ENCODE assay signal across 16 cellular contexts in genomic region chr2:165725421-165725820, GRCh38.
DNase-seq lines count a peak whose midpoint lies in the region; ATAC-seq, FAIRE-seq and TF ChIP-seq lines count a peak whose summit lies in the region.
"Had no signal": no experiment of that assay in that cellular context is flagged by ENCODE, and none has a peak within 500 bp of the region (broad histone marks: within the 10 kb centered on the region; RNA-seq: fewer than 3 reads in every experiment).

No MANE protein-coding gene starts in this region.

- H3K4me2 ChIP-seq in skeletal muscle satellite cell (ENCODE audit: low read length), result peak overlapping the region; percentile 43

- H3K27ac Mint-ChIP-seq in CD14-positive monocyte, result no peak overlapping the region
- H3K27ac Mint-ChIP-seq: activated CD4-positive, alpha-beta T cell treated with anti-CD3 and anti-CD28 coated beads, Interleukin-2, amount 10 ng/mL, durations not matched to agents 7 days and 5 days had no signal

- H3K4me1 Mint-ChIP-seq in activated T-cell treated with anti-CD3 and anti-CD28 coated beads, Interleukin-2, amount 50 U/mL, for 4 hours (ENCODE audit: low read depth), result peaks cover 1% of the 10 kb centered on the region
- no peaks in the 10 kb centered on the region for H3K4me1 Mint-ChIP-seq in CD14-positive monocyte
- H3K4me1 Mint-ChIP-seq: activated CD4-positive, alpha-beta T cell treated with anti-CD3 and anti-CD28 coated beads, Interleukin-2, amount 10 ng/mL, durations not matched to agents 7 days and 5 days; neural crest cell had no signal

- H3K9ac ChIP-seq in skeletal muscle satellite cell (ENCODE audit: low read depth, low read length), result peak overlapping the region; percentile 38

- ATAC-seq in activated T-cell treated with anti-CD3 and anti-CD28 coated beads, Interleukin-2, amount 50 U/mL, for 4 hours, result peak; percentile 37 to 59
- ATAC-seq in GM21447 (IDR thresholded peaks at IDR 0.05; ENCODE audit: unreplicated experiment), result no peak
- ATAC-seq: heart right ventricle, left ventricle myocardium superior had no signal

- intact Hi-C loops in CD14-positive monocyte (cut with micrococcal nuclease), result no loop called here

- H3K4me1 ChIP-seq in skeletal muscle satellite cell (ENCODE audit: control insufficient read depth, insufficient read depth, low read length), result peaks cover 32% of the 10 kb centered on the region
- H3K4me1 ChIP-seq: heart right ventricle had no signal

- H3K9me3 Mint-ChIP-seq in activated T-cell treated with anti-CD3 and anti-CD28 coated beads, Interleukin-2, amount 50 U/mL, for 4 hours, result no peaks in the 10 kb centered on the region
- H3K9me3 Mint-ChIP-seq in CD14-positive monocyte, result peaks cover 0 to 4% (median 1%) of the 10 kb centered on the region in 7 donors
- H3K9me3 Mint-ChIP-seq: activated CD4-positive, alpha-beta T cell treated with anti-CD3 and anti-CD28 coated beads, Interleukin-2, amount 10 ng/mL, durations not matched to agents 7 days and 5 days; neural crest cell had no signal

- FAIRE-seq in RCC 7860 (lab: Jason Lieb, UNC), result peak; percentile 77

- no peaks in the 10 kb centered on the region for H3K36me3 Mint-ChIP-seq in activated T-cell treated with anti-CD3 and anti-CD28 coated beads, Interleukin-2, amount 50 U/mL, for 4 hours (ENCODE audit: insufficient read depth)
- H3K36me3 Mint-ChIP-seq in CD14-positive monocyte, result no peaks in the 10 kb centered on the region

- no peaks in the 10 kb centered on the region for H3K9me3 ChIP-seq in skeletal muscle satellite cell (replicated peaks; ENCODE audit: low read length)

- no peaks in the 10 kb centered on the region for H3K36me3 ChIP-seq in skeletal muscle satellite cell (ENCODE audit: insufficient read depth, low read length)
- H3K36me3 ChIP-seq: heart right ventricle had no signal

- no peaks in the 10 kb centered on the region for H3K27me3 ChIP-seq in skeletal muscle satellite cell (ENCODE audit: control insufficient read depth, insufficient read depth, low read length)

- no peak overlapping the region for H3K4me3 Mint-ChIP-seq in activated T-cell treated with anti-CD3 and anti-CD28 coated beads, Interleukin-2, amount 50 U/mL, for 4 hours
- no peak overlapping the region for H3K4me3 Mint-ChIP-seq in CD14-positive monocyte
- H3K4me3 Mint-ChIP-seq: activated CD4-positive, alpha-beta T cell treated with anti-CD3 and anti-CD28 coated beads, Interleukin-2, amount 10 ng/mL, durations not matched to agents 7 days and 5 days; neural crest cell had no signal

- DNase-seq in activated T-cell treated with anti-CD3 and anti-CD28 coated beads, Interleukin-2, amount 50 U/mL, for 4 hours, result no peak
- DNase-seq in activated T-cell treated with anti-CD3 and anti-CD28 coated beads for 4 hours (no peak), RCC 7860 (ENCODE audit: low spot score) (peak; percentile 67), epithelial cell of proximal tubule (ENCODE audit: low read depth) (peak; percentile 42), CD14-positive monocyte (ENCODE audit: low spot score) (no peak)
- DNase-seq in activated CD8-positive, alpha-beta memory T cell treated with anti-CD3 and anti-CD28 coated beads for 24 hours, result no peak
- DNase-seq: activated CD4-positive, alpha-beta T cell treated with anti-CD3 and anti-CD28 coated beads, Interleukin-2, amount 10 ng/mL, durations not matched to agents 7 days and 5 days; activated naive CD4-positive, alpha-beta T cell; DMS79; heart right ventricle; left ventricle myocardium superior; stimulated activated CD4-positive, alpha-beta T cell treated with anti-CD3 and anti-CD28 coated beads, Interleukin-12 subunit alpha, Interleukin-12 subunit beta, amount 100 ng/mL, for 4 hours had no signal

- no peak for TF ChIP-seq CTCF in epithelial cell of proximal tubule (conservative IDR thresholded peaks at IDR 0.05; ENCODE audit: low read depth, low read length)
- TF ChIP-seq CTCF in CD14-positive monocyte (IDR thresholded peaks at IDR 0.05), result no peak

- H3K4me3 ChIP-seq in epithelial cell of proximal tubule (ENCODE audit: low read depth, low read length), result no peak overlapping the region
- H3K4me3 ChIP-seq in skeletal muscle satellite cell (ENCODE audit: low read length), result no peak overlapping the region
- H3K4me3 ChIP-seq: coronary artery, heart right ventricle had no signal

- peaks cover 5% of the 10 kb centered on the region for H3K27me3 Mint-ChIP-seq in activated T-cell treated with anti-CD3 and anti-CD28 coated beads, Interleukin-2, amount 50 U/mL, for 4 hours (ENCODE audit: low read depth)
- H3K27me3 Mint-ChIP-seq in CD14-positive monocyte (ENCODE audit: low read depth in 3 of 3), result peaks cover 0 to 2% (median 2%) of the 10 kb centered on the region in 3 donors

Comparison
In these comparisons a context has a peak if more than half of its experiments do, and no peak if none do; other contexts are left out.
1. DNase-seq: peak in RCC 7860 (single experiment) and epithelial cell of proximal tubule (single experiment); none in activated T-cell treated with anti-CD3 and anti-CD28 coated beads, Interleukin-2, amount 50 U/mL, for 4 hours (single experiment), activated T-cell treated with anti-CD3 and anti-CD28 coated beads for 4 hours (single experiment), activated CD8-positive, alpha-beta memory T cell treated with anti-CD3 and anti-CD28 coated beads for 24 hours (single experiment) and CD14-positive monocyte (single experiment).